10 cellular contexts compared by ENCODE assay signal in genomic region chr1:42960693-42961559, GRCh38. TPM values are rescaled to one million over a fixed set of nuclear protein-coding genes. Genes with fewer than 3 reads are reported as not detected.
DNase-seq lines count a peak whose midpoint lies in the region; ATAC-seq and TF ChIP-seq lines count a peak whose summit lies in the region.
"Had no signal": no experiment of that assay in that cellular context is flagged by ENCODE, and none has a peak within 500 bp of the region (broad histone marks: within the 10 kb centered on the region; RNA-seq: fewer than 3 reads in every experiment).

No MANE protein-coding gene starts in this region.

- no peak overlapping the region for H2AFZ ChIP-seq in mesenchymal stem cell (ENCODE audit: low read depth, low read length)

- H3K4me2 ChIP-seq in mesenchymal stem cell (ENCODE audit: low read length, poor library complexity, severe bottlenecking) = no peak overlapping the region

- peak overlapping the region; percentile 63 for H4K91ac ChIP-seq in mesenchymal stem cell (ENCODE audit: low read length)

- peaks cover 9% of the 10 kb centered on the region for H3K79me1 ChIP-seq in mesenchymal stem cell (replicated peaks; ENCODE audit: low read length, poor library complexity, severe bottlenecking)

- 85% methylated on average over 10 of the region's 10 CpGs for WGBS in mesenchymal stem cell

- H3K36me3 ChIP-seq in cardiac muscle cell (no peaks in the 10 kb centered on the region), left ventricle myocardium inferior (no peaks in the 10 kb centered on the region), ascending aorta (no peaks in the 10 kb centered on the region), mesenchymal stem cell (ENCODE audit: control insufficient read depth in 1 of 2, insufficient read depth in 2 of 2, low read depth in 1 of 2, low read length in 2 of 2) (no peaks in the 10 kb centered on the region), vagina (no peaks in the 10 kb centered on the region)

- H3K4me1 ChIP-seq in cardiac muscle cell (ENCODE audit: low read depth) (peaks cover 55% of the 10 kb centered on the region), left ventricle myocardium inferior (peaks cover 35% of the 10 kb centered on the region), ascending aorta (peaks cover 13 to 29% of the 10 kb centered on the region in 2 donors), mesenchymal stem cell (ENCODE audit: control insufficient read depth, insufficient read depth, low read depth, low read length) (peaks cover 25% of the 10 kb centered on the region), vagina (peaks cover 40% of the 10 kb centered on the region)

- intact Hi-C loops in left ventricle myocardium inferior (cut with micrococcal nuclease) = no loop called here
- intact Hi-C loops in ascending aorta (cut with DNase I) = loop anchor here (5.0 kb wide), 2 partner anchors 114 to 279 kb away; partner anchors contain the start of genes YBX1 and ZNF691
- intact Hi-C loops in vagina (cut with DNase I) = no loop called here

- H2BK5ac ChIP-seq in mesenchymal stem cell (ENCODE audit: low read depth, low read length, poor library complexity, severe bottlenecking) = no peak overlapping the region

- H3K27ac ChIP-seq in cardiac muscle cell (peak overlapping the region; percentile 98), left ventricle myocardium inferior (replicated peaks) (no peak overlapping the region), ascending aorta (peak overlapping the region; percentile 93 to 97), mesenchymal stem cell (ENCODE audit: low read length, poor library complexity, severe bottlenecking) (no peak overlapping the region), vagina (peak overlapping the region; percentile 92)

- TF ChIP-seq CTCF in cardiac muscle cell (IDR thresholded peaks at IDR 0.05; ENCODE audit: low read depth, low read length) = no peak
- TF ChIP-seq CTCF in left ventricle myocardium inferior (IDR thresholded peaks at IDR 0.05; ENCODE audit: borderline replicate concordance) = no peak
- TF ChIP-seq CTCF in ascending aorta (IDR thresholded peaks at IDR 0.05) = no peak
- no peak for TF ChIP-seq CTCF in vagina (IDR thresholded peaks at IDR 0.05)

- peak overlapping the region; percentile 11 to 78 for H3K18ac ChIP-seq in mesenchymal stem cell (ENCODE audit: low read depth in 1 of 2, low read length in 2 of 2)

- H3K23ac ChIP-seq in mesenchymal stem cell (ENCODE audit: low read length in 2 of 2) = peak overlapping the region in 1 of 2 experiments; percentile 67

- H2AK5ac ChIP-seq in mesenchymal stem cell (ENCODE audit: low read length, severe bottlenecking) = peak overlapping the region; percentile 82

- no peak for ATAC-seq in HG03442 (IDR thresholded peaks at IDR 0.05; ENCODE audit: unreplicated experiment)
- ATAC-seq in GM19455 (IDR thresholded peaks at IDR 0.05; ENCODE audit: unreplicated experiment) = no peak
- ATAC-seq: left lobe of liver had no signal

- no peak for TF ChIP-seq POLR2A in vagina (IDR thresholded peaks at IDR 0.05)

- peak overlapping the region; percentile 75 to 98 for H2BK12ac ChIP-seq in mesenchymal stem cell (ENCODE audit: low read length in 2 of 2)

- no peak for DNase-seq in cardiac muscle cell (ENCODE audit: low read depth in 1 of 2, low spot score in 1 of 2)
- no peak for DNase-seq in left ventricle myocardium inferior
- DNase-seq in ascending aorta (ENCODE audit: low spot score in 2 of 2) = no peak
- DNase-seq in mesenchymal stem cell = no peak
- DNase-seq in vagina (ENCODE audit: extremely low spot score in 2 of 2) = no peak
- no peak for DNase-seq in OCI-M1 (lab: John Stamatoyannopoulos, UW)
- DNase-seq: stimulated activated CD4-positive, alpha-beta T cell treated with anti-CD3 and anti-CD28 coated beads, Interleukin-2, amount 100 ng/mL, for 24 hours had no signal

- no peak overlapping the region for H2BK120ac ChIP-seq in mesenchymal stem cell (ENCODE audit: low read depth, low read length)

- H4K8ac ChIP-seq in mesenchymal stem cell (ENCODE audit: low read length) = peak overlapping the region; percentile 83

- H3K4me3 ChIP-seq in cardiac muscle cell (no peak overlapping the region), left ventricle myocardium inferior (no peak overlapping the region), ascending aorta (no peak overlapping the region), mesenchymal stem cell (ENCODE audit: insufficient read depth in 1 of 2, low read depth in 1 of 2, low read length in 2 of 2) (no peak overlapping the region), vagina (no peak overlapping the region)

- H2BK15ac ChIP-seq in mesenchymal stem cell (ENCODE audit: low read depth, poor library complexity, severe bottlenecking) = peak overlapping the region; percentile 15

- no peaks in the 10 kb centered on the region for H3K27me3 ChIP-seq in cardiac muscle cell
- H3K27me3 ChIP-seq in left ventricle myocardium inferior (ENCODE audit: low read depth) = peaks cover 9% of the 10 kb centered on the region
- no peaks in the 10 kb centered on the region for H3K27me3 ChIP-seq in ascending aorta
- peaks cover 0 to 7% of the 10 kb centered on the region in 2 experiments for H3K27me3 ChIP-seq in mesenchymal stem cell (ENCODE audit: control insufficient read depth in 1 of 2, insufficient read depth in 1 of 2, low read length in 2 of 2)
- H3K27me3 ChIP-seq in vagina = no peaks in the 10 kb centered on the region

- no peak overlapping the region for H3K9ac ChIP-seq in mesenchymal stem cell (ENCODE audit: low read length)

- H3K4ac ChIP-seq in mesenchymal stem cell (ENCODE audit: low read depth in 1 of 2, low read length in 2 of 2) = peak overlapping the region; percentile 60 to 90

- peak overlapping the region in 1 of 2 experiments; percentile 51 for H3K14ac ChIP-seq in mesenchymal stem cell (ENCODE audit: low read length in 2 of 2)

- H3K9me3 ChIP-seq in cardiac muscle cell (ENCODE audit: low read depth) (no peaks in the 10 kb centered on the region), left ventricle myocardium inferior (replicated peaks) (no peaks in the 10 kb centered on the region), ascending aorta (no peaks in the 10 kb centered on the region), mesenchymal stem cell (ENCODE audit: control insufficient read depth, low read length) (no peaks in the 10 kb centered on the region), vagina (no peaks in the 10 kb centered on the region)

RNA-seq across cellular contexts. Expression of gene SLC2A1, which starts 2.3 kb away (rescaled TPM):
- total RNA-seq in cardiac muscle cell = 714 and 748 TPM in 2 replicates
- polyA plus RNA-seq in cardiac muscle cell = 215 and 243 TPM in 2 replicates
- 54.9 TPM for total RNA-seq in left ventricle myocardium inferior
- total RNA-seq in ascending aorta = 15.5 TPM
- polyA plus RNA-seq in mesenchymal stem cell (2013, experiment 1 of 2) = 64.6 TPM
- polyA plus RNA-seq in mesenchymal stem cell (2013, experiment 2 of 2) = 64.8 TPM
- total RNA-seq in vagina = 286 TPM

Comparison
In these comparisons a context has a peak if more than half of its experiments do, and no peak if none do; other contexts are left out.
1. H3K27ac ChIP-seq: peak in cardiac muscle cell (single experiment), ascending aorta (2 of 2) and vagina (single experiment); none in left ventricle myocardium inferior (single experiment) and mesenchymal stem cell (single experiment).